16 cellular contexts compared by ENCODE assay signal in the genomic region with DNA sequence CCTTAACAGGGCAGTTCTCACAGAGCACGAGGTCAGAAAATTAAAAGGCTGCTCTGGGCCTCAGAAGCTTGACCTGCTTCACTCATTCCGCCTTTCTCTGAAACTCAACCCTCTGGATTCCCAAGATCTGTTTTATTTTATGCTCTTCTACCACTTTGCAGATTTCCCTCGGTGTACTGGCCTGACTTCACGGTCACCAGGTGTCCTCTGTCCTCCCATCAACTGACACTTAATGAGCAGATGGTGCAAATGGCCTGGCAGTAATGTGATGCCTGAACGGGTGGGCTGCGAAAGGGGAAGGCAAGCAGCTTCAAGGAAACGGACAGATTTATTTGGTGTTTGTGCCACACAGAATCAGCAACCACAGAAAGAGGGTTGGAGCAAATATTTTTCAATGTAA.
DNase-seq lines count a peak whose midpoint lies in the region; ATAC-seq and TF ChIP-seq lines count a peak whose summit lies in the region.
"Had no signal": no experiment of that assay in that cellular context is flagged by ENCODE, and none has a peak within 500 bp of the region (broad histone marks: within the 10 kb centered on the region; RNA-seq: fewer than 3 reads in every experiment).

No MANE protein-coding gene starts in this region.

- H3K36me3 ChIP-seq in GM23338 (ENCODE audit: insufficient read depth) (no peaks in the 10 kb centered on the region), endodermal cell (ENCODE audit: control insufficient read depth, insufficient read depth, low read length) (no peaks in the 10 kb centered on the region)
- H3K36me3 ChIP-seq: BE2C had no signal

- H3K27me3 Mint-ChIP-seq in GM23338 (ENCODE audit: insufficient read depth, low read depth, poor library complexity) (no peaks in the 10 kb centered on the region), endodermal cell (ENCODE audit: insufficient read depth) (no peaks in the 10 kb centered on the region)
- no peaks in the 10 kb centered on the region for H3K27me3 Mint-ChIP-seq in activated naive CD4-positive, alpha-beta T cell treated with anti-CD3 and anti-CD28 coated beads, Interleukin-2, amount 10 ng/mL, durations not matched to agents 7 days and 5 days
- H3K27me3 Mint-ChIP-seq in activated CD8-positive, alpha-beta T cell treated with anti-CD3 and anti-CD28 coated beads, Interleukin-2, amount 10 ng/mL, durations not matched to agents 7 days and 5 days (ENCODE audit: low read depth): no peaks in the 10 kb centered on the region
- H3K27me3 Mint-ChIP-seq: CD4-positive, alpha-beta memory T cell had no signal

- no peak overlapping the region for H3K9ac ChIP-seq in endodermal cell (ENCODE audit: extremely low read depth, low read length, poor library complexity, severe bottlenecking)

- no peaks in the 10 kb centered on the region for H3K79me2 ChIP-seq in GM23338 (replicated peaks; ENCODE audit: insufficient read depth)

- H3K4me2 ChIP-seq in GM23338: no peak overlapping the region

- H3K27me3 ChIP-seq in GM23338 (ENCODE audit: insufficient read depth) (no peaks in the 10 kb centered on the region), endodermal cell (ENCODE audit: control insufficient read depth, insufficient read depth, low read length, poor library complexity, severe bottlenecking) (no peaks in the 10 kb centered on the region)
- H3K27me3 ChIP-seq: BE2C had no signal

- H3K27ac ChIP-seq in GM23338 (ENCODE audit: low read depth): no peak overlapping the region
- no peak overlapping the region for H3K27ac ChIP-seq in endodermal cell (ENCODE audit: low read depth, low read length)
- H3K27ac ChIP-seq: C4-2B, HL-60 had no signal

- no peaks in the 10 kb centered on the region for H3K9me3 ChIP-seq in endodermal cell (ENCODE audit: control insufficient read depth, low read length)
- H3K9me3 ChIP-seq: BE2C had no signal

- WGBS in endodermal cell (ENCODE audit: insufficient coverage in 1 of 2, insufficient read length in 1 of 2), 2 experiments: 86 to 91% methylated on average over 5 to 7 of the region's 7 CpGs

- POLR2A ChIA-PET in activated CD8-positive, alpha-beta T cell treated with anti-CD3 and anti-CD28 coated beads, Interleukin-2, amount 10 ng/mL, durations not matched to agents 7 days and 5 days (lab: Charles Lee): no interaction called here

- H3K4me3 Mint-ChIP-seq in GM23338: no peak overlapping the region
- H3K4me3 Mint-ChIP-seq in endodermal cell: no peak overlapping the region
- H3K4me3 Mint-ChIP-seq in activated naive CD4-positive, alpha-beta T cell treated with anti-CD3 and anti-CD28 coated beads, Interleukin-2, amount 10 ng/mL, durations not matched to agents 7 days and 5 days: no peak overlapping the region
- no peak overlapping the region for H3K4me3 Mint-ChIP-seq in activated CD8-positive, alpha-beta T cell treated with anti-CD3 and anti-CD28 coated beads, Interleukin-2, amount 10 ng/mL, durations not matched to agents 7 days and 5 days
- H3K4me3 Mint-ChIP-seq: CD4-positive, alpha-beta memory T cell had no signal

- H3K9me3 Mint-ChIP-seq in GM23338 (no peaks in the 10 kb centered on the region), endodermal cell (no peaks in the 10 kb centered on the region)
- no peaks in the 10 kb centered on the region for H3K9me3 Mint-ChIP-seq in activated naive CD4-positive, alpha-beta T cell treated with anti-CD3 and anti-CD28 coated beads, Interleukin-2, amount 10 ng/mL, durations not matched to agents 7 days and 5 days
- H3K9me3 Mint-ChIP-seq in activated CD8-positive, alpha-beta T cell treated with anti-CD3 and anti-CD28 coated beads, Interleukin-2, amount 10 ng/mL, durations not matched to agents 7 days and 5 days (ENCODE audit: insufficient read depth): peaks cover 4% of the 10 kb centered on the region

- H3K4me1 ChIP-seq in GM23338 (ENCODE audit: insufficient read depth): no peaks in the 10 kb centered on the region
- H3K4me1 ChIP-seq in endodermal cell (ENCODE audit: control insufficient read depth, insufficient read depth, low read length): peaks cover 19% of the 10 kb centered on the region
- H3K4me1 ChIP-seq: BE2C had no signal

- ATAC-seq in GM23338: no peak
- no peak for ATAC-seq in activated CD8-positive, alpha-beta T cell treated with anti-CD3 and anti-CD28 coated beads, Interleukin-2, amount 10 ng/mL, durations not matched to agents 7 days and 5 days
- ATAC-seq: HCT116 had no signal

- H3K4me1 Mint-ChIP-seq in GM23338 (peaks cover 7% of the 10 kb centered on the region; the same call in 2 of the 3 replicates), endodermal cell (peaks cover 41% of the 10 kb centered on the region)
- no peaks in the 10 kb centered on the region for H3K4me1 Mint-ChIP-seq in activated naive CD4-positive, alpha-beta T cell treated with anti-CD3 and anti-CD28 coated beads, Interleukin-2, amount 10 ng/mL, durations not matched to agents 7 days and 5 days
- no peaks in the 10 kb centered on the region for H3K4me1 Mint-ChIP-seq in activated CD8-positive, alpha-beta T cell treated with anti-CD3 and anti-CD28 coated beads, Interleukin-2, amount 10 ng/mL, durations not matched to agents 7 days and 5 days (ENCODE audit: low read depth)
- H3K4me1 Mint-ChIP-seq: CD4-positive, alpha-beta memory T cell had no signal

- no peaks in the 10 kb centered on the region for H3K36me3 Mint-ChIP-seq in GM23338 (ENCODE audit: low read depth)
- H3K36me3 Mint-ChIP-seq in endodermal cell (ENCODE audit: low read depth): no peaks in the 10 kb centered on the region
- H3K36me3 Mint-ChIP-seq in activated naive CD4-positive, alpha-beta T cell treated with anti-CD3 and anti-CD28 coated beads, Interleukin-2, amount 10 ng/mL, durations not matched to agents 7 days and 5 days: no peaks in the 10 kb centered on the region
- H3K36me3 Mint-ChIP-seq in activated CD8-positive, alpha-beta T cell treated with anti-CD3 and anti-CD28 coated beads, Interleukin-2, amount 10 ng/mL, durations not matched to agents 7 days and 5 days (ENCODE audit: low read depth): no peaks in the 10 kb centered on the region
- H3K36me3 Mint-ChIP-seq: CD4-positive, alpha-beta memory T cell had no signal

- H3K27ac Mint-ChIP-seq in GM23338 (no peak overlapping the region), endodermal cell (peak overlapping the region; percentile 41)
- no peak overlapping the region for H3K27ac Mint-ChIP-seq in activated naive CD4-positive, alpha-beta T cell treated with anti-CD3 and anti-CD28 coated beads, Interleukin-2, amount 10 ng/mL, durations not matched to agents 7 days and 5 days
- H3K27ac Mint-ChIP-seq in activated CD8-positive, alpha-beta T cell treated with anti-CD3 and anti-CD28 coated beads, Interleukin-2, amount 10 ng/mL, durations not matched to agents 7 days and 5 days: no peak overlapping the region
- H3K27ac Mint-ChIP-seq: CD4-positive, alpha-beta memory T cell had no signal

- DNase-seq in GM23338 (ENCODE audit: low spot score) (no peak), SK-N-DZ (ENCODE audit: low spot score) (peak; percentile 82), endodermal cell (no peak), retina (peak; percentile 61), NCI-H1436 treated with DMSO at 0.1 percent for 48 hours (lab: John Stamatoyannopoulos, UW) (no peak)
- DNase-seq in activated naive CD4-positive, alpha-beta T cell treated with anti-CD3 and anti-CD28 coated beads, Interleukin-2, amount 10 ng/mL, durations not matched to agents 7 days and 5 days: no peak
- no peak for DNase-seq in activated CD8-positive, alpha-beta T cell treated with anti-CD3 and anti-CD28 coated beads, Interleukin-2, amount 10 ng/mL, durations not matched to agents 7 days and 5 days
- DNase-seq: BE2C; CD4-positive, alpha-beta memory T cell; DMS153; DMS79 treated with DMSO at 0.1 percent for 48 hours; EL; GDM1 had no signal

- TF ChIP-seq CTCF in GM23338 (conservative IDR thresholded peaks at IDR 0.05; ENCODE audit: low read depth in 2 of 2) (no peak), endodermal cell (conservative IDR thresholded peaks at IDR 0.05) (no peak)

- H3K9me2 ChIP-seq in GM23338 (ENCODE audit: insufficient read depth): no peaks in the 10 kb centered on the region

- H3K4me3 ChIP-seq in GM23338 (no peak overlapping the region), endodermal cell (ENCODE audit: low read length) (no peak overlapping the region)

- H3F3A ChIP-seq in GM23338 (replicated peaks; ENCODE audit: low read depth): no peaks in the 10 kb centered on the region

- no peaks in the 10 kb centered on the region for H4K20me1 ChIP-seq in GM23338 (replicated peaks; ENCODE audit: insufficient read depth)

- CTCF ChIA-PET in activated naive CD4-positive, alpha-beta T cell treated with anti-CD3 and anti-CD28 coated beads, Interleukin-2, amount 10 ng/mL, durations not matched to agents 7 days and 5 days (lab: Charles Lee): no interaction called here
- CTCF ChIA-PET in activated CD8-positive, alpha-beta T cell treated with anti-CD3 and anti-CD28 coated beads, Interleukin-2, amount 10 ng/mL, durations not matched to agents 7 days and 5 days (lab: Charles Lee): no interaction called here

- H2AFZ ChIP-seq in GM23338: peak overlapping the region; percentile 67; the same call in 1 of the 2 replicates

TF ChIP-seq in GM23338, 12 proteins besides CTCF, POLR2A, EP300 and RAD21:
- TF ChIP-seq, protein P1, sequence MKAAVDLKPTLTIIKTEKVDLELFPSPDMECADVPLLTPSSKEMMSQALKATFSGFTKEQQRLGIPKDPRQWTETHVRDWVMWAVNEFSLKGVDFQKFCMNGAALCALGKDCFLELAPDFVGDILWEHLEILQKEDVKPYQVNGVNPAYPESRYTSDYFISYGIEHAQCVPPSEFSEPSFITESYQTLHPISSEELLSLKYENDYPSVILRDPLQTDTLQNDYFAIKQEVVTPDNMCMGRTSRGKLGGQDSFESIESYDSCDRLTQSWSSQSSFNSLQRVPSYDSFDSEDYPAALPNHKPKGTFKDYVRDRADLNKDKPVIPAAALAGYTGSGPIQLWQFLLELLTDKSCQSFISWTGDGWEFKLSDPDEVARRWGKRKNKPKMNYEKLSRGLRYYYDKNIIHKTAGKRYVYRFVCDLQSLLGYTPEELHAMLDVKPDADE (IDR thresholded peaks at IDR 0.05): no peak
- no peak for TF ChIP-seq EZH2 (IDR thresholded peaks at IDR 0.05; ENCODE audit: low read depth, unreplicated experiment)
- TF ChIP-seq NANOG (IDR thresholded peaks at IDR 0.05; ENCODE audit: borderline replicate concordance): no peak
- TF ChIP-seq ZNF331 (CRISPR knock-in tag; IDR thresholded peaks at IDR 0.05; ENCODE audit: low read depth): no peak
- TF ChIP-seq EZH2phosphoT487 (IDR thresholded peaks at IDR 0.05; ENCODE audit: unreplicated experiment): no peak
TF ChIP-seq in GM23338: peak in this region for 0.

Comparison
In these comparisons a context has a peak if more than half of its experiments do, and no peak if none do; other contexts are left out.
1. DNase-seq: peak in SK-N-DZ (single experiment) and retina (single experiment); none in GM23338 (single experiment), endodermal cell (single experiment), activated naive CD4-positive, alpha-beta T cell treated with anti-CD3 and anti-CD28 coated beads, Interleukin-2, amount 10 ng/mL, durations not matched to agents 7 days and 5 days (single experiment), activated CD8-positive, alpha-beta T cell treated with anti-CD3 and anti-CD28 coated beads, Interleukin-2, amount 10 ng/mL, durations not matched to agents 7 days and 5 days (single experiment) and NCI-H1436 treated with DMSO at 0.1 percent for 48 hours (single experiment).